Comparison of ENCODE assay signal across 12 cellular contexts in genomic region chr4:10111067-10111801, GRCh38. TPM values are rescaled to one million over a fixed set of nuclear protein-coding genes. Genes with fewer than 3 reads are reported as not detected.
A peak's percentile ranks its signal among the peaks of the same experiment; 100 is the strongest.
DNase-seq lines count a peak whose midpoint lies in the region; ATAC-seq, FAIRE-seq and TF ChIP-seq lines count a peak whose summit lies in the region.
"Had no signal": no experiment of that assay in that cellular context is flagged by ENCODE, and none has a peak within 500 bp of the region (broad histone marks: within the 10 kb centered on the region; RNA-seq: fewer than 3 reads in every experiment).

No MANE protein-coding gene starts in this region.

- H3K9me3 ChIP-seq in mucosa of descending colon = no peaks in the 10 kb centered on the region
- H3K9me3 ChIP-seq: heart left ventricle, ovary had no signal

- H3K36me3 ChIP-seq in mucosa of descending colon (ENCODE audit: low read depth) = no peaks in the 10 kb centered on the region
- H3K36me3 ChIP-seq: ovary had no signal

- peaks cover 76% of the 10 kb centered on the region for H3K4me1 ChIP-seq in mucosa of descending colon (ENCODE audit: low read depth)

- no peak overlapping the region for H3K4me3 ChIP-seq in mucosa of descending colon
- H3K4me3 ChIP-seq: heart left ventricle, ovary had no signal

- no peak for ATAC-seq in stimulated activated naive CD8-positive, alpha-beta T cell treated with anti-CD3 and anti-CD28 coated beads, Interleukin-15, Interleukin-2, amounts not matched to agents 100 U/mL and 50 U/mL, for 24 hours
- no peak for ATAC-seq in activated naive CD8-positive, alpha-beta T cell treated with anti-CD3 and anti-CD28 coated beads, Interleukin-2, amount 50 U/mL, for 24 hours
- ATAC-seq in mucosa of descending colon (no peak), GM21723 (IDR thresholded peaks at IDR 0.05; ENCODE audit: unreplicated experiment) (no peak)
- ATAC-seq: heart left ventricle had no signal

- peaks cover 93% of the 10 kb centered on the region for H3K36me3 Mint-ChIP-seq in stimulated activated naive CD8-positive, alpha-beta T cell treated with anti-CD3 and anti-CD28 coated beads, Interleukin-15, Interleukin-2, amounts not matched to agents 100 ng/mL and 50 ng/mL, for 24 hours (ENCODE audit: low read depth)
- peaks cover 77% of the 10 kb centered on the region for H3K36me3 Mint-ChIP-seq in activated naive CD8-positive, alpha-beta T cell treated with anti-CD3 and anti-CD28 coated beads, Interleukin-2, amount 50 U/mL, for 24 hours (ENCODE audit: low read depth)

- in situ Hi-C loops in G401 (cut with HindIII; ENCODE audit: low sequenced_read_pairs) = no loop called here

- FAIRE-seq in HTR-8/SVneo (lab: Jason Lieb, UNC) = no peak

- DNase-seq in stimulated activated naive CD8-positive, alpha-beta T cell treated with anti-CD3 and anti-CD28 coated beads, Interleukin-15, Interleukin-2, amounts not matched to agents 100 U/mL and 50 U/mL, for 24 hours = no peak
- DNase-seq in activated naive CD8-positive, alpha-beta T cell treated with anti-CD3 and anti-CD28 coated beads, Interleukin-2, amount 50 U/mL, for 24 hours = no peak
- DNase-seq in mucosa of descending colon = peak in 2 of 3 donors; percentile 18 to 43
- no peak for DNase-seq in cerebellum (ENCODE audit: low spot score)
- no peak for DNase-seq in HTR-8/SVneo (ENCODE audit: insufficient read length, low spot score)
- no peak for DNase-seq in G401 (ENCODE audit: low spot score)
- DNase-seq: GDM1, heart left ventricle, ovary had no signal

- peak overlapping the region; percentile 80 for H3K27ac Mint-ChIP-seq in stimulated activated naive CD8-positive, alpha-beta T cell treated with anti-CD3 and anti-CD28 coated beads, Interleukin-15, Interleukin-2, amounts not matched to agents 100 ng/mL and 50 ng/mL, for 24 hours
- H3K27ac Mint-ChIP-seq in activated naive CD8-positive, alpha-beta T cell treated with anti-CD3 and anti-CD28 coated beads, Interleukin-2, amount 50 U/mL, for 24 hours = peak overlapping the region; percentile 94

- H3K4me3 Mint-ChIP-seq in stimulated activated naive CD8-positive, alpha-beta T cell treated with anti-CD3 and anti-CD28 coated beads, Interleukin-15, Interleukin-2, amounts not matched to agents 100 ng/mL and 50 ng/mL, for 24 hours = peak overlapping the region; percentile 59
- peak overlapping the region; percentile 71 for H3K4me3 Mint-ChIP-seq in activated naive CD8-positive, alpha-beta T cell treated with anti-CD3 and anti-CD28 coated beads, Interleukin-2, amount 50 U/mL, for 24 hours
- H3K4me3 Mint-ChIP-seq: B cell had no signal

- no peak for TF ChIP-seq CTCF in mucosa of descending colon (IDR thresholded peaks at IDR 0.05)

- no peaks in the 10 kb centered on the region for H3K9me3 Mint-ChIP-seq in stimulated activated naive CD8-positive, alpha-beta T cell treated with anti-CD3 and anti-CD28 coated beads, Interleukin-15, Interleukin-2, amounts not matched to agents 100 ng/mL and 50 ng/mL, for 24 hours
- H3K9me3 Mint-ChIP-seq in activated naive CD8-positive, alpha-beta T cell treated with anti-CD3 and anti-CD28 coated beads, Interleukin-2, amount 50 U/mL, for 24 hours = no peaks in the 10 kb centered on the region

- H3K4me1 Mint-ChIP-seq in stimulated activated naive CD8-positive, alpha-beta T cell treated with anti-CD3 and anti-CD28 coated beads, Interleukin-15, Interleukin-2, amounts not matched to agents 100 ng/mL and 50 ng/mL, for 24 hours (ENCODE audit: low read depth) = peaks cover 95% of the 10 kb centered on the region
- H3K4me1 Mint-ChIP-seq in activated naive CD8-positive, alpha-beta T cell treated with anti-CD3 and anti-CD28 coated beads, Interleukin-2, amount 50 U/mL, for 24 hours = peaks cover 94% of the 10 kb centered on the region

- H3K27me3 Mint-ChIP-seq in stimulated activated naive CD8-positive, alpha-beta T cell treated with anti-CD3 and anti-CD28 coated beads, Interleukin-15, Interleukin-2, amounts not matched to agents 100 ng/mL and 50 ng/mL, for 24 hours = no peaks in the 10 kb centered on the region
- H3K27me3 Mint-ChIP-seq in activated naive CD8-positive, alpha-beta T cell treated with anti-CD3 and anti-CD28 coated beads, Interleukin-2, amount 50 U/mL, for 24 hours = no peaks in the 10 kb centered on the region
- H3K27me3 Mint-ChIP-seq: B cell had no signal

- intact Hi-C loops in mucosa of descending colon (cut with DNase I, micrococcal nuclease) = no loop called here

RNA-seq across cellular contexts. Expression of gene WDR1, which starts 5.4 kb away (rescaled TPM):
- total RNA-seq in mucosa of descending colon (100 to 1,000 TPM; 366 to 467 (median 380) TPM), cerebellum (54.0 TPM)
- 300 and 383 TPM in 2 replicates for total RNA-seq in G401 (2014; rRNA removed; shearing (Covaris generic))

Comparison
In these comparisons a context has a peak if more than half of its experiments do, and no peak if none do; other contexts are left out.
1. DNase-seq: peak in mucosa of descending colon (2 of 3); none in stimulated activated naive CD8-positive, alpha-beta T cell treated with anti-CD3 and anti-CD28 coated beads, Interleukin-15, Interleukin-2, amounts not matched to agents 100 U/mL and 50 U/mL, for 24 hours (single experiment), activated naive CD8-positive, alpha-beta T cell treated with anti-CD3 and anti-CD28 coated beads, Interleukin-2, amount 50 U/mL, for 24 hours (single experiment), cerebellum (single experiment), HTR-8/SVneo (single experiment) and G401 (single experiment).